In the genomic region with DNA sequence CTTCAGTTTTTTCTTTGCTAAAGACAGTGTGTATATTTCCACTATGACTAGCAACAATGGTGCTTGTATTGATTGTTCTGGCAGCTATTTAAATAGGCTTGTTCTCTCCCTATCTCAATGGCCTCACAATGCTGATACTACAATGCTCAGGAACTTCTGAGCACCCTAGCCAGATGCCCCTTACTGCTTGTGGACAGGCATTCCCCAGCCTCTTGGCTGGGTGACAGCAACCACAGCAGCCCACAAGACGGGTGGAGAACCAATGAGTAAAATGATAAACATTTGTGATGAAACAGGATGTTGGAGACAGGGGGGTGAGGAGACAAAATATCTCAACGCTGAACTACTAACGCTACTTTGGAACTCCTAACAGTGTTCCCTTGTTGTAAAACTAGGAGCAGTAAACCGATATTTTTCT, we compare ENCODE assay signal across 8 cellular contexts. TPM values are rescaled to one million over a fixed set of nuclear protein-coding genes. Genes with fewer than 3 reads are reported as not detected.
DNase-seq lines count a peak whose midpoint lies in the region; ATAC-seq and TF ChIP-seq lines count a peak whose summit lies in the region.

No MANE protein-coding gene starts in this region.

- H3K27me3 ChIP-seq in kidney epithelial cell (ENCODE audit: control insufficient read depth, insufficient read depth, low read length) = no peaks in the 10 kb centered on the region

- H3K9me3 Mint-ChIP-seq in T-cell = no peaks in the 10 kb centered on the region

- DNase-seq in Ammon's horn (ENCODE audit: low spot score) (peak; percentile 62), T-cell (peak; percentile 62 to 88 (median 81)), amniotic stem cell (lab: John Stamatoyannopoulos, UW) (peak; percentile 65), kidney epithelial cell (ENCODE audit: low read depth) (peak; percentile 97), NCI-H82 (lab: John Stamatoyannopoulos, UW) (no peak)
- DNase-seq in stimulated activated CD8-positive, alpha-beta memory T cell treated with anti-CD3 and anti-CD28 coated beads, Interleukin-4, amount 100 ng/mL, for 1 hour (ENCODE audit: low read depth in 2 of 2, low spot score in 1 of 2) = peak; percentile 44 to 62

- CTCF ChIA-PET in T-cell (lab: Charles Lee) = interaction anchor here (0.8 to 1.5 kb wide), 6 partner anchors 17 to 122 kb away, joined by 3 to 11 read pairs (median 4); no protein-coding TSS in a partner anchor

- H3K27ac Mint-ChIP-seq in T-cell = no peak overlapping the region

- peak overlapping the region in 2 of 3 donors; percentile 71 to 76 for H3K4me3 Mint-ChIP-seq in T-cell

- H3K27me3 Mint-ChIP-seq in T-cell = no peaks in the 10 kb centered on the region

- H3K36me3 Mint-ChIP-seq in T-cell = peaks cover 6% of the 10 kb centered on the region

- no peak for TF ChIP-seq CTCF in kidney epithelial cell (IDR thresholded peaks at IDR 0.05; ENCODE audit: insufficient read depth, low read length, poor library complexity, severe bottlenecking)

- H3K36me3 ChIP-seq in kidney epithelial cell (ENCODE audit: control insufficient read depth, insufficient read depth, low read length) = no peaks in the 10 kb centered on the region

- H3K4me3 ChIP-seq in kidney epithelial cell (ENCODE audit: low read depth, low read length) = no peak overlapping the region

- ATAC-seq in GM19455 (IDR thresholded peaks at IDR 0.05; ENCODE audit: unreplicated experiment) (peak; percentile 46), HG03521 (IDR thresholded peaks at IDR 0.05; ENCODE audit: unreplicated experiment) (peak; percentile 73), T-cell (replicated peaks in 1 of 4) (peak; percentile 68 to 79 (median 76))

- POLR2A ChIA-PET in T-cell (lab: Charles Lee) = interaction anchor here (0.7 to 4.1 kb wide), 8 partner anchors 9 to 40 kb away, joined by 3 to 28 read pairs (median 5); no protein-coding TSS in a partner anchor

- peaks cover 14 to 54% (median 17%) of the 10 kb centered on the region in 3 donors for H3K4me1 Mint-ChIP-seq in T-cell

RNA-seq across cellular contexts. Expression of gene HIVEP2, which starts 42.3 kb away (rescaled TPM):
- total RNA-seq in T-cell (10 to 100 TPM; 71.4 to 81.4 (median 75.2) TPM), kidney epithelial cell (24.6 and 26.6 TPM in 2 replicates)
